8 cellular contexts compared by ENCODE assay signal in genomic region chr5:173888473-173889135, GRCh38. TPM values are rescaled to one million over a fixed set of nuclear protein-coding genes. Genes with fewer than 3 reads are reported as not detected.
DNase-seq lines count a peak whose midpoint lies in the region; ATAC-seq, FAIRE-seq and TF ChIP-seq lines count a peak whose summit lies in the region.

No MANE protein-coding gene starts in this region.

- peak overlapping the region; percentile 74 for H3K4me2 ChIP-seq in GM12878 (ENCODE audit: control insufficient read depth, insufficient read depth)

- intact Hi-C loops in GM12878 (cut with micrococcal nuclease; ENCODE audit: unreplicated experiment): loop anchor here (1.0 to 5.0 kb wide), 4 partner anchors 66 to 272 kb away; partner anchors contain the start of gene BOD1

- POLR2A ChIA-PET in CD8-positive, alpha-beta memory T cell (lab: Charles Lee): interaction anchor here (1.0 to 1.7 kb wide), 4 partner anchors 29 to 1882 kb away, joined by 3 to 25 read pairs (median 10); partner anchors contain the start of genes BOD1 and FBXW11
- POLR2A ChIA-PET in GM12878 (lab: Charles Lee): interaction anchor here (0.5 to 16.1 kb wide), 23 partner anchors 9 to 772 kb away, joined by 3 to 240 read pairs (median 6); no protein-coding TSS in a partner anchor

- TF ChIP-seq EP300 in GM12878 (IDR thresholded peaks at IDR 0.05; ENCODE audit: borderline replicate concordance in 1 of 2, control insufficient read depth in 1 of 2, low read depth in 2 of 2, low read length in 2 of 2): no peak

- FAIRE-seq in GM12878 (lab: Jason Lieb, UNC): no peak

- no peaks in the 10 kb centered on the region for H3K27me3 ChIP-seq in CD8-positive, alpha-beta memory T cell (ENCODE audit: insufficient read depth, low read length, poor library complexity, severe bottlenecking)
- no peaks in the 10 kb centered on the region for H3K27me3 ChIP-seq in GM12878 (replicated peaks in 1 of 2; ENCODE audit: control insufficient read depth in 2 of 2, insufficient read depth in 2 of 2, low read length in 1 of 2)
- no peaks in the 10 kb centered on the region for H3K27me3 ChIP-seq in kidney epithelial cell (ENCODE audit: control insufficient read depth, insufficient read depth, low read length)

- no peak for TF ChIP-seq POLR2A in GM12878 (IDR thresholded peaks at IDR 0.05; ENCODE audit: low read depth, low read length)

- in situ Hi-C loops in GM12878 (cut with MboI): loop anchor here (5.0 kb wide), 1 partner anchor 66 kb away; no protein-coding TSS in a partner anchor

- H3K4me3 Mint-ChIP-seq in CD8-positive, alpha-beta memory T cell: peak overlapping the region; percentile 95 to 100 (median 98)

- no peak for ATAC-seq in GM12878

- H3K27ac Mint-ChIP-seq in CD8-positive, alpha-beta memory T cell: peak overlapping the region; percentile 81 to 100 (median 99)

- no peaks in the 10 kb centered on the region for H3K9me3 ChIP-seq in CD8-positive, alpha-beta memory T cell (ENCODE audit: low read length)
- peaks cover 2% of the 10 kb centered on the region; the same call in 1 of the 3 replicates for H3K9me3 ChIP-seq in GM12878 (replicated peaks; ENCODE audit: control insufficient read depth, insufficient read depth, low read length)

- peaks cover 69% of the 10 kb centered on the region for H3K4me1 ChIP-seq in CD8-positive, alpha-beta memory T cell (ENCODE audit: insufficient read depth, low read length)
- peaks cover 26% of the 10 kb centered on the region for H3K4me1 ChIP-seq in GM12878 (ENCODE audit: control insufficient read depth, insufficient read depth, low read length)

- SMC1A ChIA-PET in GM12878 (lab: Charles Lee; ENCODE audit: uncharacterized antibody, unreplicated experiment): interaction anchor here (0.7 to 17.4 kb wide), 21 partner anchors 12 to 260 kb away, joined by 3 to 361 read pairs (median 11); no protein-coding TSS in a partner anchor

- peak in 1 of 3 experiments; percentile 1; a peak in 1 of 6 replicates for TF ChIP-seq CTCF in GM12878 (IDR thresholded peaks at IDR 0.05 in 2 of 3, conservative IDR thresholded peaks at IDR 0.05 in 1 of 3; ENCODE audit: control insufficient read depth in 2 of 3, extremely low read depth in 1 of 3, insufficient read depth in 1 of 3, low read depth in 3 of 3, low read length in 3 of 3)
- TF ChIP-seq CTCF in kidney epithelial cell (IDR thresholded peaks at IDR 0.05; ENCODE audit: insufficient read depth, low read length, poor library complexity, severe bottlenecking): no peak

- peak in 2 of 5 donors; percentile 12 to 18 for DNase-seq in CD8-positive, alpha-beta memory T cell
- DNase-seq in M059J (ENCODE audit: low read depth) (peak; percentile 31), GM12878 (ENCODE audit: low read depth, low spot score) (no peak), kidney epithelial cell (ENCODE audit: low read depth) (no peak), substantia nigra (lab: John Stamatoyannopoulos, UW) (peak in 5 of 49 donors; percentile 24 to 45 (median 37)), T1000 (lab: John Stamatoyannopoulos, UW) (no peak), foreskin melanocyte (no peak), NCI-H1694 treated with DMSO at 0.1 percent for 48 hours (lab: John Stamatoyannopoulos, UW) (no peak)

- peaks cover 0 to 13% (median 8%) of the 10 kb centered on the region in 3 donors for H3K36me3 Mint-ChIP-seq in CD8-positive, alpha-beta memory T cell

- H3K36me3 ChIP-seq in CD8-positive, alpha-beta memory T cell (ENCODE audit: insufficient read depth, low read length): no peaks in the 10 kb centered on the region
- H3K36me3 ChIP-seq in GM12878 (ENCODE audit: control insufficient read depth in 2 of 2, insufficient read depth in 2 of 2, low read length in 1 of 2): 0 out of 4 replicates have a peak, but pooled peaks cover 0 to 3% of the 10 kb centered on the region in 2 experiments
- H3K36me3 ChIP-seq in kidney epithelial cell (ENCODE audit: control insufficient read depth, insufficient read depth, low read length): no peaks in the 10 kb centered on the region

- H3K4me3 ChIP-seq in CD8-positive, alpha-beta memory T cell (ENCODE audit: low read length): peak overlapping the region; percentile 81
- H3K4me3 ChIP-seq in GM12878: peak overlapping the region; percentile 94
- peak overlapping the region; percentile 84 for H3K4me3 ChIP-seq in kidney epithelial cell (ENCODE audit: low read depth, low read length)

- H3K27me3 Mint-ChIP-seq in CD8-positive, alpha-beta memory T cell: no peaks in the 10 kb centered on the region

- TSS peak; percentile 72 for BruUV-seq in GM12878 (replicated peaks; lab: Mats Ljungman, UMichigan)

- peak overlapping the region; percentile 80 for H3K27ac ChIP-seq in CD8-positive, alpha-beta memory T cell (ENCODE audit: low read depth, low read length)
- H3K27ac ChIP-seq in GM12878 (ENCODE audit: control insufficient read depth, insufficient read depth) (peak overlapping the region; percentile 74), substantia nigra (ENCODE audit: low read depth, low read length, poor library complexity, severe bottlenecking) (peak overlapping the region; percentile 98)

- H4K20me1 ChIP-seq in GM12878 (ENCODE audit: control insufficient read depth, insufficient read depth): no peaks in the 10 kb centered on the region

- RAD21 ChIA-PET in GM12878 (lab: Charles Lee; ENCODE audit: unreplicated experiment): interaction anchor here (0.7 to 17.9 kb wide), 26 partner anchors 8 to 272 kb away, joined by 3 to 395 read pairs (median 8); partner anchors contain the start of gene BOD1

- H3K9ac ChIP-seq in GM12878 (ENCODE audit: control insufficient read depth, insufficient read depth, low read length): peak overlapping the region; percentile 93

- no peaks in the 10 kb centered on the region for H3K9me3 Mint-ChIP-seq in CD8-positive, alpha-beta memory T cell

- WGBS in GM12878 (ENCODE audit: insufficient coverage, insufficient replicate concordance, low lambda C conversion rate, missing lambda C conversion rate): 2% methylated on average over 35 of the region's 37 CpGs

- peaks cover 53% of the 10 kb centered on the region for H3K79me2 ChIP-seq in GM12878 (ENCODE audit: control insufficient read depth, insufficient read depth, low read length)

- H2AFZ ChIP-seq in GM12878 (ENCODE audit: control insufficient read depth, low read depth, low read length): no peak overlapping the region

- CTCF ChIA-PET in CD8-positive, alpha-beta memory T cell (lab: Charles Lee): interaction anchor here (0.6 to 2.7 kb wide), 8 partner anchors 28 to 273 kb away, joined by 3 to 11 read pairs (median 5); partner anchors contain the start of gene BOD1
- CTCF ChIA-PET in GM12878 (lab: Yijun Ruan, JAX): interaction anchor here (0.8 to 8.8 kb wide), 13 partner anchors 14 to 259 kb away, joined by 3 to 104 read pairs (median 5); no protein-coding TSS in a partner anchor

- H3K4me1 Mint-ChIP-seq in CD8-positive, alpha-beta memory T cell: peaks cover 80 to 97% (median 93%) of the 10 kb centered on the region in 3 donors

- TF ChIP-seq RAD21 in GM12878 (IDR thresholded peaks at IDR 0.05; ENCODE audit: insufficient read depth, low read depth, low read length): no peak

TF ChIP-seq in GM12878, 131 proteins besides CTCF, POLR2A, EP300 and RAD21 (continues in another document):
- TF ChIP-seq BHLHE40 (IDR thresholded peaks at IDR 0.05; ENCODE audit: borderline replicate concordance in 1 of 2, low read depth in 2 of 2, low read length in 1 of 2): no peak
- no peak for TF ChIP-seq POLR2AphosphoS2 (IDR thresholded peaks at IDR 0.05; ENCODE audit: low read depth, low read length)
- no peak for TF ChIP-seq MAX (IDR thresholded peaks at IDR 0.05; ENCODE audit: low read depth, low read length)
- no peak for TF ChIP-seq NR2C2 (IDR thresholded peaks at IDR 0.05; ENCODE audit: borderline replicate concordance, control insufficient read depth, insufficient read length, low read depth)

RNA-seq across cellular contexts. Expression of gene CPEB4, which starts 0.5 kb away (rescaled TPM):
- total RNA-seq in CD8-positive, alpha-beta memory T cell: 10 to 100 TPM; 17.2 to 18.7 TPM
- 4.4 TPM for polyA plus RNA-seq in CD8-positive, alpha-beta memory T cell
- total RNA-seq in M059J (2014; rRNA removed; shearing (Covaris generic)): 13.6 and 20.5 TPM in 2 replicates
- 102 and 104 TPM in 2 replicates for total RNA-seq in GM12878 (2013; cell fraction: nucleolus; rRNA removed)
- total RNA-seq in GM12878 (2014; rRNA removed): 23.9 and 25.7 TPM in 2 replicates
- 30.2 and 33.9 TPM in 2 replicates for total RNA-seq in GM12878 (2014; rRNA removed; fragmentation: Illumina TruSeq; extraction: Trizol)
- 33.1 and 39.4 TPM in 2 replicates for total RNA-seq in GM12878 (2021)
- 21.3 TPM for polyA plus RNA-seq in GM12878 (2011; ENCODE audit: low read depth)
- polyA plus RNA-seq in GM12878 (2011; rRNA removed): 31.4 and 36.5 TPM in 2 replicates
- polyA plus RNA-seq in GM12878 (2011; cell fraction: cytosol; rRNA removed): 21.4 and 25.0 TPM in 2 replicates
- polyA plus RNA-seq in GM12878 (2011; cell fraction: nucleus; rRNA removed): 21.2 and 29.0 TPM in 2 replicates
- 13.5 and 16.5 TPM in 2 replicates for polyA plus RNA-seq in GM12878 (2012)
- polyA plus RNA-seq in GM12878 (2014; fragmentation: Illumina TruSeq; extraction: Trizol): 19.5 and 20.2 TPM in 2 replicates
- polyA plus RNA-seq in GM12878 (2014; fragmentation: Nextera tagmentation; extraction: Ambion mirVana): 10 to 100 TPM in 1 of 2 experiments, 1 to 10 TPM in 1; 6.9 to 20.3 TPM
- polyA plus RNA-seq in GM12878 (2014; rRNA removed): 18.0 and 20.6 TPM in 2 replicates
- 10 to 100 TPM; 11.9 to 13.3 TPM for polyA plus RNA-seq in GM12878 (2016; fragmentation: Nextera tagmentation; extraction: Ambion mirVana)
- polyA minus RNA-seq in GM12878 (2011; rRNA and poly(A)+ RNA removed): 95.5 and 102 TPM in 2 replicates
- 19.8 and 20.8 TPM in 2 replicates for polyA minus RNA-seq in GM12878 (2011; cell fraction: cytosol; rRNA and poly(A)+ RNA removed)
- polyA minus RNA-seq in GM12878 (2011; cell fraction: nucleus; rRNA and poly(A)+ RNA removed): 55.7 and 75.5 TPM in 2 replicates
- total RNA-seq in kidney epithelial cell: 20.9 and 32.7 TPM in 2 replicates
